ENCODE assay signal across 15 cellular contexts in the genomic region with DNA sequence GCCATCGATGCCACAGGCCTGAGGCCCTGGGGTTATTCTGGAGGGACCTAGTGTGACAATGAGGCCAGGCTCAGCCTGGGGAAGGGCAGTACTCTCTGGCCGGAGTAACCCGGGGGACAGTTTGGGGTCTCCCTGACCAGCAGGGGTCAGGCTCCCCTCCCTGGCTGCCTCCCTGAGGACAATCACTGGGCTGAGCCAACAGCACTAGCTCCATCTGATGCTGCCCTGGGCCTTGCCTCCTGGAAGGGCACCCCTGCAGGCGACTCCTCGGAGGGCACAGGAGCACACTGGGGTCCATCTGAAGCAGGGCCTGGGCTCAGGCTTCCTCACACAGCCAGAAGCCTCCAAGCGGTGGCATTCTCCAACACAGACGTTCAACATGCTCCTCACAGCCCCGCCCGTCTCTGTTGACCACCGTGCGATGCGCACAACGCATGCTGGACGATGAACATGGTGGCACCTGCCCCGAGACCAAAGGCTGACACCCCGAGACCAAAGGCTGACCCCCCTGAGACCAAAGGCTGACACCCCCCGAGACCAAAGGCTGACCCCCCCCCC.
DNase-seq lines count a peak whose midpoint lies in the region; ATAC-seq and TF ChIP-seq lines count a peak whose summit lies in the region.
"Had no signal": no experiment of that assay in that cellular context is flagged by ENCODE, and none has a peak within 500 bp of the region (broad histone marks: within the 10 kb centered on the region; RNA-seq: fewer than 3 reads in every experiment).

No MANE protein-coding gene starts in this region.

- BruUV-seq in HCT116 (replicated peaks; lab: Mats Ljungman, UMichigan): no TSS peak

- no peaks in the 10 kb centered on the region for H3K9me2 ChIP-seq in HCT116 (ENCODE audit: insufficient read depth)

- H4K20me1 ChIP-seq in HCT116 (ENCODE audit: insufficient read depth): no peaks in the 10 kb centered on the region

- no peak overlapping the region for H3K4me3 ChIP-seq in HCT116 (replicated peaks in 1 of 2; ENCODE audit: low read depth in 1 of 2, low read length in 2 of 2)
- no peak overlapping the region for H3K4me3 ChIP-seq in colonic mucosa
- no peak overlapping the region for H3K4me3 ChIP-seq in liver (ENCODE audit: low read depth in 1 of 3, low read length in 3 of 3)
- no peak overlapping the region for H3K4me3 ChIP-seq in tibial nerve
- H3K4me3 ChIP-seq: pancreas had no signal

- TF ChIP-seq RAD21 in HCT116 (IDR thresholded peaks at IDR 0.05; ENCODE audit: low read depth) (peak; percentile 13; the same call in 1 of the 2 replicates), liver (IDR thresholded peaks at IDR 0.05) (no peak)

- no peaks in the 10 kb centered on the region for H3K79me2 ChIP-seq in HCT116 (ENCODE audit: insufficient read depth, low read length)

- H3K27ac ChIP-seq in HCT116 (ENCODE audit: low read depth, low read length): no peak overlapping the region
- peak overlapping the region; percentile 50 for H3K27ac ChIP-seq in colonic mucosa
- peak overlapping the region; percentile 69 to 72 for H3K27ac ChIP-seq in liver (ENCODE audit: low read depth in 1 of 2, low read length in 2 of 2)
- peak overlapping the region in 3 of 4 donors; percentile 67 to 90 (median 90) for H3K27ac ChIP-seq in tibial nerve
- H3K27ac ChIP-seq: KMS-11 had no signal

- no peaks in the 10 kb centered on the region for H3K36me3 ChIP-seq in HCT116 (ENCODE audit: control insufficient read depth in 1 of 2, insufficient read depth in 2 of 2, low read length in 2 of 2)
- H3K36me3 ChIP-seq in colonic mucosa: no peaks in the 10 kb centered on the region
- H3K36me3 ChIP-seq in liver (ENCODE audit: control insufficient read depth in 4 of 4, insufficient read depth in 3 of 4, low read depth in 1 of 4, low read length in 3 of 4): no peaks in the 10 kb centered on the region
- H3K36me3 ChIP-seq in tibial nerve: no peaks in the 10 kb centered on the region
- H3K36me3 ChIP-seq: pancreas had no signal

- H3K4me1 ChIP-seq in HCT116 (ENCODE audit: control insufficient read depth in 1 of 2, insufficient read depth in 2 of 2, low read length in 2 of 2) (peaks cover 0 to 13% of the 10 kb centered on the region in 2 experiments; a peak in 2 of 4 replicates), colonic mucosa (no peaks in the 10 kb centered on the region), liver (ENCODE audit: control insufficient read depth in 4 of 4, insufficient read depth in 4 of 4, low read length in 3 of 4) (no peaks in the 10 kb centered on the region), tibial nerve (peaks cover 0 to 59% (median 30%) of the 10 kb centered on the region in 4 donors)
- H3K4me1 ChIP-seq: Caco-2, pancreas had no signal

- no peaks in the 10 kb centered on the region for H3K27me3 ChIP-seq in HCT116 (ENCODE audit: insufficient read depth, low read length)
- H3K27me3 ChIP-seq in colonic mucosa: no peaks in the 10 kb centered on the region
- no peaks in the 10 kb centered on the region for H3K27me3 ChIP-seq in liver (ENCODE audit: control insufficient read depth in 4 of 4, insufficient read depth in 4 of 4, low read length in 3 of 4)
- H3K27me3 ChIP-seq in tibial nerve: no peaks in the 10 kb centered on the region
- H3K27me3 ChIP-seq: pancreas had no signal

- 0 out of 6 replicates have a peak, but pooled peaks of 1 of the 3 experiments have one; percentile 6 for TF ChIP-seq CTCF in HCT116 (IDR thresholded peaks at IDR 0.05 in 2 of 3, conservative IDR thresholded peaks at IDR 0.05 in 1 of 3; ENCODE audit: borderline replicate concordance in 1 of 3, insufficient read depth in 1 of 3, low read depth in 2 of 3, low read length in 2 of 3)
- no peak for TF ChIP-seq CTCF in colonic mucosa (IDR thresholded peaks at IDR 0.05)
- no peak for TF ChIP-seq CTCF in liver (IDR thresholded peaks at IDR 0.05; ENCODE audit: low read depth, low read length, missing input control)
- TF ChIP-seq CTCF in tibial nerve (IDR thresholded peaks at IDR 0.05): no peak

- no peak for ATAC-seq in HCT116
- ATAC-seq in GM19035 (IDR thresholded peaks at IDR 0.05; ENCODE audit: unreplicated experiment): no peak
- ATAC-seq: activated CD8-positive, alpha-beta T cell treated with anti-CD3 and anti-CD28 coated beads, Interleukin-2, amount 10 ng/mL, durations not matched to agents 7 days and 5 days had no signal

- intact Hi-C loops in HCT116 (cut with micrococcal nuclease): no loop called here
- intact Hi-C loops in colonic mucosa (cut with DNase I): no loop called here

- DNase-seq in HCT116 (ENCODE audit: low read depth, low spot score) (no peak), colonic mucosa (no peak), tibial nerve (ENCODE audit: low spot score in 2 of 2) (no peak), NCI-H2081 treated with DMSO at 0.1 percent for 48 hours (lab: John Stamatoyannopoulos, UW) (no peak), NCI-H146 treated with DMSO at 0.1 percent for 48 hours (lab: John Stamatoyannopoulos, UW; ENCODE audit: unreplicated experiment) (no peak), NCI-H1417 treated with DMSO at 0.1 percent for 48 hours (lab: John Stamatoyannopoulos, UW) (no peak)
- DNase-seq: activated CD8-positive, alpha-beta T cell treated with anti-CD3 and anti-CD28 coated beads, Interleukin-2, amount 10 ng/mL, durations not matched to agents 7 days and 5 days; activated naive CD4-positive, alpha-beta T cell treated with anti-CD3 and anti-CD28 coated beads, Interleukin-2, amount 10 ng/mL, durations not matched to agents 7 days and 5 days; Caco-2; stimulated activated CD4-positive, alpha-beta T cell treated with anti-CD3 and anti-CD28 coated beads, Interleukin-2, amount 100 ng/mL, for 48 hours; stimulated activated naive CD4-positive, alpha-beta T cell had no signal

- H3K9ac ChIP-seq in HCT116 (ENCODE audit: low read length) (no peak overlapping the region), colonic mucosa (ENCODE audit: low read depth in 2 of 2, low read length in 2 of 2) (no peak overlapping the region), liver (ENCODE audit: low read depth in 1 of 2, low read length in 2 of 2) (no peak overlapping the region)
- H3K9ac ChIP-seq: KMS-11 had no signal

- no peak overlapping the region for H2AFZ ChIP-seq in HCT116 (ENCODE audit: low read depth, low read length, poor library complexity, severe bottlenecking)

- H3K4me2 ChIP-seq in HCT116 (ENCODE audit: low read length): no peak overlapping the region
- H3K4me2 ChIP-seq: KMS-11 had no signal

- RAD21 ChIA-PET in HCT116 (lab: Charles Lee; ENCODE audit: low non-redundant PET in 1 of 2, low total read pairs in 2 of 2, uncharacterized antibody in 2 of 2, unreplicated experiment in 2 of 2): no interaction called here

- TF ChIP-seq EP300 in tibial nerve (IDR thresholded peaks at IDR 0.05): no peak

- POLR2A ChIA-PET in HCT116 (lab: Charles Lee): no interaction called here

- no peaks in the 10 kb centered on the region for H3K9me3 ChIP-seq in HCT116 (ENCODE audit: control insufficient read depth in 1 of 2, insufficient read depth in 1 of 2, low read depth in 1 of 2, low read length in 2 of 2)
- no peaks in the 10 kb centered on the region for H3K9me3 ChIP-seq in colonic mucosa
- no peaks in the 10 kb centered on the region for H3K9me3 ChIP-seq in liver (ENCODE audit: control insufficient read depth in 4 of 4, low read length in 3 of 4)
- no peaks in the 10 kb centered on the region for H3K9me3 ChIP-seq in tibial nerve
- H3K9me3 ChIP-seq: Caco-2, pancreas had no signal

- TF ChIP-seq POLR2A in HCT116 (IDR thresholded peaks at IDR 0.05; ENCODE audit: borderline replicate concordance, extremely low read depth, insufficient read depth, insufficient read length) (no peak), tibial nerve (IDR thresholded peaks at IDR 0.05) (no peak)

- 86% methylated on average over 17 of the region's 17 CpGs for WGBS in liver
- WGBS in tibial nerve, 2 donors: 88 to 100% methylated on average over 2 to 12 of the region's 17 CpGs

- CTCF ChIA-PET in HCT116 (lab: Charles Lee): no interaction called here

TF ChIP-seq in HCT116, 20 proteins besides CTCF, POLR2A, EP300 and RAD21:
- no peak for TF ChIP-seq EGR1 (IDR thresholded peaks at IDR 0.05; ENCODE audit: low read depth)
- TF ChIP-seq POLR2AphosphoS5 (IDR thresholded peaks at IDR 0.05; ENCODE audit: low read depth, low read length): no peak
- TF ChIP-seq EZH2phosphoT487 (IDR thresholded peaks at IDR 0.05; ENCODE audit: borderline replicate concordance): no peak
- TF ChIP-seq YY1 (IDR thresholded peaks at IDR 0.05; ENCODE audit: extremely low read depth, insufficient replicate concordance, low read depth, low read length): no peak
- TF ChIP-seq TCF7L2 (IDR thresholded peaks at IDR 0.05; ENCODE audit: borderline replicate concordance, extremely low read depth, insufficient read depth, insufficient read length): no peak
TF ChIP-seq in HCT116: peak in this region for 0.

TF ChIP-seq in liver, 16 proteins besides CTCF, POLR2A, EP300 and RAD21:
- no peak for TF ChIP-seq HNF4G (IDR thresholded peaks at IDR 0.05)
